19 cellular contexts compared by ENCODE assay signal in genomic region chr2:180742809-180743208, GRCh38.
DNase-seq lines count a peak whose midpoint lies in the region; ATAC-seq and TF ChIP-seq lines count a peak whose summit lies in the region.
"Had no signal": no experiment of that assay in that cellular context is flagged by ENCODE, and none has a peak within 500 bp of the region (broad histone marks: within the 10 kb centered on the region; RNA-seq: fewer than 3 reads in every experiment).

No MANE protein-coding gene starts in this region.

- no peak overlapping the region for H2BK120ac ChIP-seq in mesenchymal stem cell (ENCODE audit: low read depth, low read length)

- no peak overlapping the region for H3K18ac ChIP-seq in mesenchymal stem cell (ENCODE audit: low read depth in 1 of 2, low read length in 2 of 2)

- H3K27me3 ChIP-seq in brain microvascular endothelial cell (replicated peaks), result no peaks in the 10 kb centered on the region
- H3K27me3 ChIP-seq in mesenchymal stem cell (ENCODE audit: control insufficient read depth in 1 of 2, insufficient read depth in 1 of 2, low read length in 2 of 2), result no peaks in the 10 kb centered on the region
- H3K27me3 ChIP-seq: ascending aorta, right atrium auricular region had no signal

- H3K4me3 ChIP-seq in brain microvascular endothelial cell (ENCODE audit: low read depth, low read length), result no peak overlapping the region
- H3K4me3 ChIP-seq in mesenchymal stem cell (ENCODE audit: insufficient read depth in 1 of 2, low read depth in 1 of 2, low read length in 2 of 2), result no peak overlapping the region
- H3K4me3 ChIP-seq: ascending aorta, mucosa of descending colon, right atrium auricular region had no signal

- H3K36me3 ChIP-seq in brain microvascular endothelial cell (replicated peaks) (no peaks in the 10 kb centered on the region), mesenchymal stem cell (ENCODE audit: control insufficient read depth in 1 of 2, insufficient read depth in 2 of 2, low read depth in 1 of 2, low read length in 2 of 2) (no peaks in the 10 kb centered on the region)
- H3K36me3 ChIP-seq: ascending aorta, right atrium auricular region had no signal

- no peak overlapping the region for H3K14ac ChIP-seq in mesenchymal stem cell (ENCODE audit: low read length in 2 of 2)

- no peak overlapping the region for H4K8ac ChIP-seq in mesenchymal stem cell (ENCODE audit: low read length)

- no peak overlapping the region for H2BK5ac ChIP-seq in mesenchymal stem cell (ENCODE audit: low read depth, low read length, poor library complexity, severe bottlenecking)

- no peak overlapping the region for H4K91ac ChIP-seq in mesenchymal stem cell (ENCODE audit: low read length)

- H3K27ac ChIP-seq in brain microvascular endothelial cell (peak overlapping the region; percentile 13), mesenchymal stem cell (ENCODE audit: low read length, poor library complexity, severe bottlenecking) (no peak overlapping the region)
- H3K27ac ChIP-seq: ascending aorta, right atrium auricular region had no signal

- peak; percentile 79 for DNase-seq in Caki2 (ENCODE audit: low read depth)
- peak; percentile 44 for DNase-seq in NCI-H226
- peak; percentile 71 for DNase-seq in brain microvascular endothelial cell
- peak; percentile 91 for DNase-seq in mesenchymal stem cell
- no peak for DNase-seq in ecto neural progenitor cell (ENCODE audit: low spot score)
- DNase-seq in stimulated activated CD4-positive, alpha-beta T cell treated with anti-CD3 and anti-CD28 coated beads, Interleukin-4, amount 100 ng/mL, for 1 hour, result no peak
- DNase-seq in ureter (ENCODE audit: low spot score), result no peak
- DNase-seq: activated CD8-positive, alpha-beta memory T cell treated with anti-CD3 and anti-CD28 coated beads, Interleukin-2, amount 50 U/mL, for 4 hours; AML-193; Karpas-422; left cardiac atrium; mucosa of descending colon; NCI-H1417 treated with DMSO at 0.1 percent for 48 hours; NK-92 treated with Interleukin-12 subunit alpha and Interleukin-12 subunit beta, amount 100 ng/mL, for 24 hours; SHP77 treated with DMSO at 0.1 percent for 48 hours; stimulated activated CD4-positive, alpha-beta T cell treated with anti-CD3 and anti-CD28 coated beads, Interleukin-2, amount 100 ng/mL, for 24 hours had no signal

- H3K9me3 ChIP-seq in mesenchymal stem cell (ENCODE audit: control insufficient read depth, low read length), result no peaks in the 10 kb centered on the region
- H3K9me3 ChIP-seq: ascending aorta, mucosa of descending colon, right atrium auricular region had no signal

- in situ Hi-C loops in Caki2 (cut with HindIII; ENCODE audit: low pct_unique_long_range_greater_than_20kb, low sequenced_read_pairs), result no loop called here
- in situ Hi-C loops in brain microvascular endothelial cell (cut with HindIII; ENCODE audit: low pct_ligation_motif_present, low sequenced_read_pairs), result no loop called here

- H3K79me1 ChIP-seq in mesenchymal stem cell (replicated peaks; ENCODE audit: low read length, poor library complexity, severe bottlenecking), result no peaks in the 10 kb centered on the region

- 0% methylated on average over 2 of the region's 4 CpGs for WGBS in mesenchymal stem cell

- H3K4ac ChIP-seq in mesenchymal stem cell (ENCODE audit: low read depth in 1 of 2, low read length in 2 of 2), result no peak overlapping the region

- H2BK12ac ChIP-seq in mesenchymal stem cell (ENCODE audit: low read length in 2 of 2), result no peak overlapping the region

- H3K4me2 ChIP-seq in mesenchymal stem cell (ENCODE audit: low read length, poor library complexity, severe bottlenecking), result no peak overlapping the region

- no peak overlapping the region for H3K9ac ChIP-seq in mesenchymal stem cell (ENCODE audit: low read length)

- H2AK5ac ChIP-seq in mesenchymal stem cell (ENCODE audit: low read length, severe bottlenecking), result no peak overlapping the region

- H3K4me1 ChIP-seq in mesenchymal stem cell (ENCODE audit: control insufficient read depth, insufficient read depth, low read depth, low read length), result no peaks in the 10 kb centered on the region
- H3K4me1 ChIP-seq: ascending aorta, right atrium auricular region had no signal

- no peak overlapping the region for H3K23ac ChIP-seq in mesenchymal stem cell (ENCODE audit: low read length in 2 of 2)

- TF ChIP-seq CTCF in brain microvascular endothelial cell (IDR thresholded peaks at IDR 0.05; ENCODE audit: low read depth, low read length, missing control alignments), result no peak

- H2AFZ ChIP-seq in mesenchymal stem cell (ENCODE audit: low read depth, low read length), result no peak overlapping the region

- no peak for ATAC-seq in GM18511 (IDR thresholded peaks at IDR 0.05; ENCODE audit: unreplicated experiment)
- ATAC-seq: left cardiac atrium, mucosa of descending colon had no signal

- H2BK15ac ChIP-seq in mesenchymal stem cell (ENCODE audit: low read depth, poor library complexity, severe bottlenecking), result no peak overlapping the region

Comparison
In these comparisons a context has a peak if more than half of its experiments do, and no peak if none do; other contexts are left out.
1. DNase-seq: peak in Caki2 (single experiment), NCI-H226 (single experiment), brain microvascular endothelial cell (single experiment) and mesenchymal stem cell (single experiment); none in ecto neural progenitor cell (single experiment), stimulated activated CD4-positive, alpha-beta T cell treated with anti-CD3 and anti-CD28 coated beads, Interleukin-4, amount 100 ng/mL, for 1 hour (single experiment) and ureter (single experiment).